ENCODE assay signal across 8 cellular contexts in the genomic region with DNA sequence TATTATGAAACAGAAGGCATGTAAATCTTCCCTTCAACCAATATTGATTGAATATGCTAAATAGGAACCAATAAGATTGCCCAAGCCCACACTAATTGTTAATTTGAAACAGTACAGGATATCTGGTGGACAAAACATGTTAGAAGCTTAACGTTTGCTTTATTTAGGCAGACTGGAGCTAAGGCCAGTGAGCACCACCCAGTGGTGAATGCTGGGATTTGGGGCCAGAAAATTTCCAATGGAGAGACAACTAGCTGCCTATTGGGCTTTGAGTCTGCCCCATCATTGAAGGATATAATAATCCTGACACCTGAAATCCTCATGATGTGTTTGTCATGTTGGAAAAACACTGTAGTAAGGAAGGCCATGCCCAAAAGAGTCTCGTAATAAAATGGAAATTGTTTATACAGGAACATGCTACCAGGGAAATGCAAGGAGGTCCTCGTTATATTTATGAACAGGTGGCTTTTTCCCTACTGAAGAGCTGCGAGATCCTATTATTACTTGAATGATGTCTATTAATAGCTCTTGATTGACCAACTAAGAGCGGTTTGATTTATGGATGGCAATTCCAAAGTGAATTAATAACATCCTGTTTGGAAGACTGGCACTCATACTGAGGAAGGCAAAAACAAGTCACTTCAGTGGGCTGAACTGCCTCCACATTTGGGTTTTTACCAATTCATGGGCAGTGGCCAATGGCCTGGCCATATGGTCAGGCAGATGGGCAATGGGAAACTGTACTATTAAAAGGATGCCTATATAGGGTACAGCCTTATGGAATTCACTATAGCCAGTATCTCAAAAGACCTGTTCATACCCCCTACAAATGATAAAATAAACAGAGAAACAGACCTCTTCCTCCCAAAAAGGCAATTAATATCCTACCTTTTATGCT. TPM values are rescaled to one million over a fixed set of nuclear protein-coding genes. Genes with fewer than 3 reads are reported as not detected.
DNase-seq lines count a peak whose midpoint lies in the region; ATAC-seq and TF ChIP-seq lines count a peak whose summit lies in the region.

No MANE protein-coding gene starts in this region.

- TF ChIP-seq CTCF in MM.1S (IDR thresholded peaks at IDR 0.05; ENCODE audit: low read length) (peak; percentile 39), fibroblast of lung (conservative IDR thresholded peaks at IDR 0.05 in 1 of 2, IDR thresholded peaks at IDR 0.05 in 1 of 2; ENCODE audit: low read depth in 1 of 2, low read length in 2 of 2) (peak; percentile 30 to 76), psoas muscle (IDR thresholded peaks at IDR 0.05) (peak; percentile 25)

- H3K9me3 ChIP-seq in MM.1S (replicated peaks; ENCODE audit: insufficient read depth, low read length) (no peaks in the 10 kb centered on the region), fibroblast of lung (ENCODE audit: control insufficient read depth, insufficient read depth, low read depth, low read length) (no peaks in the 10 kb centered on the region), psoas muscle (no peaks in the 10 kb centered on the region)

- H3K4me1 ChIP-seq in MM.1S (ENCODE audit: low read length) (no peaks in the 10 kb centered on the region), fibroblast of lung (ENCODE audit: control insufficient read depth, extremely low read depth, insufficient read depth, low read length) (no peaks in the 10 kb centered on the region), psoas muscle (no peaks in the 10 kb centered on the region)

- ATAC-seq in psoas muscle (no peak), GM21360 (IDR thresholded peaks at IDR 0.05; ENCODE audit: unreplicated experiment) (no peak)

- no peak overlapping the region for H3K4me2 ChIP-seq in MM.1S (ENCODE audit: low read depth, low read length)
- H3K4me2 ChIP-seq in fibroblast of lung (ENCODE audit: extremely low read depth, insufficient read depth, low read length): no peak overlapping the region

- peak; percentile 9 for DNase-seq in activated CD4-positive, CD25-positive, alpha-beta regulatory T cell treated with anti-CD3 and anti-CD28 coated beads, Interleukin-2, amount 50 U/mL, for 16 hours (ENCODE audit: low read depth, low spot score)
- DNase-seq in activated CD4-positive, CD25-positive, alpha-beta regulatory T cell treated with anti-CD3 and anti-CD28 coated beads, Interleukin-2, amount 50 U/mL, for 72 hours: no peak
- DNase-seq in MM.1S: no peak
- DNase-seq in activated CD4-positive, alpha-beta T cell treated with anti-CD3 and anti-CD28 coated beads, Interleukin-2, amount 50 U/mL, for 1 hour: peak; percentile 15
- DNase-seq in fibroblast of lung (ENCODE audit: low read depth in 2 of 2): peak in 1 of 2 donors; percentile 17
- DNase-seq in psoas muscle: no peak
- DNase-seq in NCI-H2029 (lab: John Stamatoyannopoulos, UW): no peak

- H3K36me3 ChIP-seq in MM.1S (replicated peaks; ENCODE audit: insufficient read depth, low read length): no peaks in the 10 kb centered on the region
- no peaks in the 10 kb centered on the region for H3K36me3 ChIP-seq in fibroblast of lung (ENCODE audit: control insufficient read depth, insufficient read depth, low read length)
- no peaks in the 10 kb centered on the region for H3K36me3 ChIP-seq in psoas muscle (ENCODE audit: insufficient read depth in 1 of 2, low read depth in 1 of 2)

- H3K27me3 ChIP-seq in MM.1S (replicated peaks; ENCODE audit: insufficient read depth, low read length) (0 out of 2 replicates have a peak, but pooled peaks cover 5% of the 10 kb centered on the region), fibroblast of lung (ENCODE audit: control insufficient read depth, insufficient read depth, low read length) (no peaks in the 10 kb centered on the region), psoas muscle (ENCODE audit: insufficient read depth in 3 of 3, low read length in 2 of 3) (no peaks in the 10 kb centered on the region)

- H3K4me3 ChIP-seq in MM.1S (ENCODE audit: low read length) (no peak overlapping the region), fibroblast of lung (replicated peaks in 1 of 4; ENCODE audit: control extremely low read depth in 1 of 4, insufficient read depth in 1 of 4, low read depth in 3 of 4, low read length in 4 of 4) (no peak overlapping the region), psoas muscle (no peak overlapping the region)

- no peaks in the 10 kb centered on the region for H3F3A ChIP-seq in MM.1S (ENCODE audit: insufficient read depth, low read length)

- H3K27ac ChIP-seq in MM.1S (ENCODE audit: low read length) (no peak overlapping the region), fibroblast of lung (ENCODE audit: insufficient read depth, low read length) (no peak overlapping the region), psoas muscle (no peak overlapping the region)

- no peak overlapping the region for H3K9ac ChIP-seq in MM.1S (ENCODE audit: low read length)
- H3K9ac ChIP-seq in fibroblast of lung (ENCODE audit: insufficient read depth, low read length): no peak overlapping the region

- 23 to 26% (median 26%) methylated on average over 5 of the region's 5 CpGs for WGBS in psoas muscle, 3 donors

- no peak overlapping the region for H2AFZ ChIP-seq in MM.1S (ENCODE audit: low read length)
- H2AFZ ChIP-seq in fibroblast of lung (ENCODE audit: low read length): no peak overlapping the region

- H4K20me1 ChIP-seq in MM.1S (ENCODE audit: insufficient read depth, low read length) (no peaks in the 10 kb centered on the region), fibroblast of lung (ENCODE audit: control insufficient read depth, extremely low read depth, insufficient read depth, low read length) (no peaks in the 10 kb centered on the region)

- intact Hi-C loops in psoas muscle (cut with DNase I): no loop called here

- no peaks in the 10 kb centered on the region for H3K9me2 ChIP-seq in MM.1S (replicated peaks; ENCODE audit: insufficient read depth, low read length)

- H3K79me2 ChIP-seq in MM.1S (ENCODE audit: low read length) (no peaks in the 10 kb centered on the region), fibroblast of lung (ENCODE audit: control insufficient read depth, insufficient read depth, low read length) (no peaks in the 10 kb centered on the region)

RNA-seq across cellular contexts. Expression of a gene that starts 8.7 kb away (rescaled TPM):
- total RNA-seq in fibroblast of lung (not detected in 2 replicates), psoas muscle (not detected)
- polyA plus RNA-seq in fibroblast of lung (not detected in 2 replicates), psoas muscle (not detected)
- polyA plus RNA-seq in fibroblast of lung (2012): not detected in 2 replicates
- not detected in 2 replicates for polyA minus RNA-seq in fibroblast of lung (ENCODE audit: low replicate concordance)

RNA-seq across cellular contexts. Expression of a gene that starts 34.7 kb away (rescaled TPM):
- total RNA-seq in fibroblast of lung (not detected in 2 replicates), psoas muscle (1 to 10 TPM; 2.0 to 3.1 (median 2.3) TPM)
- polyA plus RNA-seq in fibroblast of lung (not detected in 2 replicates), psoas muscle (1 to 10 TPM in 1 of 3 donors, under 1 TPM in 2; 0.24 to 1.3 (median 0.75) TPM)
- not detected in 2 replicates for polyA plus RNA-seq in fibroblast of lung (2012)
- polyA minus RNA-seq in fibroblast of lung (ENCODE audit: low replicate concordance): not detected in 2 replicates

RNA-seq across cellular contexts. Expression of a gene that starts 51.8 kb away (rescaled TPM):
- total RNA-seq in fibroblast of lung: not detected in 2 replicates
- not detected in 2 replicates for polyA plus RNA-seq in fibroblast of lung
- polyA plus RNA-seq in fibroblast of lung (2012): not detected in 2 replicates
- polyA minus RNA-seq in fibroblast of lung (ENCODE audit: low replicate concordance): not detected in 2 replicates
- under 1 TPM in 1 of 4 donors, not detected in 3; 0.10 TPM for total RNA-seq in psoas muscle
- polyA plus RNA-seq in psoas muscle: under 1 TPM in 1 of 3 donors, not detected in 2; 0.03 TPM

Comparison
In these comparisons a context has a peak if more than half of its experiments do, and no peak if none do; other contexts are left out.
1. DNase-seq: peak in activated CD4-positive, CD25-positive, alpha-beta regulatory T cell treated with anti-CD3 and anti-CD28 coated beads, Interleukin-2, amount 50 U/mL, for 16 hours (single experiment) and activated CD4-positive, alpha-beta T cell treated with anti-CD3 and anti-CD28 coated beads, Interleukin-2, amount 50 U/mL, for 1 hour (single experiment); none in activated CD4-positive, CD25-positive, alpha-beta regulatory T cell treated with anti-CD3 and anti-CD28 coated beads, Interleukin-2, amount 50 U/mL, for 72 hours (single experiment), MM.1S (single experiment), psoas muscle (0 of 2) and NCI-H2029 (single experiment).
2. Peak in every context shown above with its lines, with median percentiles within 50 percentile points of each other: CTCF ChIP-seq.